In the genomic region with DNA sequence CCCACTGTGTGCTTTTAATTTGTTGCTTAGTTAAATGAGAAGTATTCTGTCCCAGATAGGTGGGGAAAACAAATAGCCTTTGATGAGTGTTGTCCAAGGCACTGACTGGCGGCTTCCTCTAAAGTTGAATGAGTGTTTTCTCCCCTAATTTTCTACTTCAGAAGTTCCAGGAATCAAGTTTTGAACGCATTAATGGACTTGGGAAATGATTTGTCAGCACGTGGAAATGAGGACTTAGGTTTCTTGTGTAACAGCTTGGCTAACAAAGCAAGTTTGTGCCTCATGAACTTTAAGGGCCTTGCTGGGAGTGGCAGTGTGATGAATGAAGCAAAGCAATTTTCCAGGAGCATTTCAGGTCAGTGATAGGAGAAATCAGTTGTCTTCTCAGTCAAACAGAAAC, we compare ENCODE assay signal across 19 cellular contexts. TPM values are rescaled to one million over a fixed set of nuclear protein-coding genes. Genes with fewer than 3 reads are reported as not detected.
DNase-seq lines count a peak whose midpoint lies in the region; ATAC-seq, FAIRE-seq and TF ChIP-seq lines count a peak whose summit lies in the region.
"Had no signal": no experiment of that assay in that cellular context is flagged by ENCODE, and none has a peak within 500 bp of the region (broad histone marks: within the 10 kb centered on the region; RNA-seq: fewer than 3 reads in every experiment).

No MANE protein-coding gene starts in this region.

- no peaks in the 10 kb centered on the region for H3K9me3 Mint-ChIP-seq in endodermal cell
- H3K9me3 Mint-ChIP-seq: activated naive CD4-positive, alpha-beta T cell treated with anti-CD3 and anti-CD28 coated beads, Interleukin-2, amount 10 ng/mL, durations not matched to agents 7 days and 5 days; T-helper 1 cell treated with Interleukin-12 subunit alpha and Interleukin-12 subunit beta and Interleukin-4 antibody, amounts not matched to agents 30 μg/mL and 1 μg/mL, for 36 hours had no signal

- H3K36me3 ChIP-seq in endodermal cell (ENCODE audit: control insufficient read depth, insufficient read depth, low read length): no peaks in the 10 kb centered on the region
- H3K36me3 ChIP-seq in skeletal muscle tissue (ENCODE audit: control insufficient read depth in 3 of 3, insufficient read depth in 3 of 3, low read length in 3 of 3): no peaks in the 10 kb centered on the region
- H3K36me3 ChIP-seq: cardiac muscle cell had no signal

- H3K4me1 Mint-ChIP-seq in endodermal cell: peaks cover 18% of the 10 kb centered on the region

- H3K27ac ChIP-seq in endodermal cell (ENCODE audit: low read depth, low read length) (no peak overlapping the region), skeletal muscle tissue (ENCODE audit: low read depth, low read length) (peak overlapping the region; percentile 77)
- H3K27ac ChIP-seq: C4-2B, cardiac muscle cell, RWPE1 had no signal

- DNase-seq in HCEC 1CT: peak; percentile 9
- DNase-seq in endodermal cell: no peak
- peak; percentile 52 for DNase-seq in left lobe of liver (ENCODE audit: low spot score)
- DNase-seq in stimulated activated naive CD8-positive, alpha-beta T cell treated with anti-CD3 and anti-CD28 coated beads, Interleukin-15, Interleukin-2, amounts not matched to agents 100 U/mL and 50 U/mL, for 24 hours: no peak
- DNase-seq in D721Med (ENCODE audit: insufficient read length, low spot score): no peak
- DNase-seq in NCI-H748 treated with DMSO at 0.1 percent for 48 hours (lab: John Stamatoyannopoulos, UW): no peak
- no peak for DNase-seq in NCI-H187 (lab: John Stamatoyannopoulos, UW)
- DNase-seq: activated CD4-positive, CD25-positive, alpha-beta regulatory T cell treated with anti-CD3 and anti-CD28 coated beads, Interleukin-2, amount 50 U/mL, for 72 hours; activated CD8-positive, alpha-beta memory T cell treated with anti-CD3 and anti-CD28 coated beads, Interleukin-2, amount 50 U/mL, for 4 hours; activated naive CD4-positive, alpha-beta T cell treated with anti-CD3 and anti-CD28 coated beads, Interleukin-2, amount 10 ng/mL, durations not matched to agents 7 days and 5 days; hippocampal formation; Kasumi-1; NCI-H2029; NCI-H69 had no signal

- H3K27me3 ChIP-seq in endodermal cell (ENCODE audit: control insufficient read depth, insufficient read depth, low read length, poor library complexity, severe bottlenecking) (no peaks in the 10 kb centered on the region), skeletal muscle tissue (ENCODE audit: control insufficient read depth in 3 of 3, insufficient read depth in 3 of 3, low read length in 3 of 3) (no peaks in the 10 kb centered on the region)
- H3K27me3 ChIP-seq: cardiac muscle cell had no signal

- H3K4me3 ChIP-seq in endodermal cell (ENCODE audit: low read length) (no peak overlapping the region), skeletal muscle tissue (ENCODE audit: low read length in 3 of 3) (no peak overlapping the region)
- H3K4me3 ChIP-seq: cardiac muscle cell had no signal

- H3K27me3 Mint-ChIP-seq in endodermal cell (ENCODE audit: insufficient read depth): no peaks in the 10 kb centered on the region
- H3K27me3 Mint-ChIP-seq: activated naive CD4-positive, alpha-beta T cell treated with anti-CD3 and anti-CD28 coated beads, Interleukin-2, amount 10 ng/mL, durations not matched to agents 7 days and 5 days had no signal

- H3K27ac Mint-ChIP-seq in endodermal cell: peak overlapping the region; percentile 38
- H3K27ac Mint-ChIP-seq: activated naive CD4-positive, alpha-beta T cell treated with anti-CD3 and anti-CD28 coated beads, Interleukin-2, amount 10 ng/mL, durations not matched to agents 7 days and 5 days; T-helper 1 cell treated with Interleukin-12 subunit alpha and Interleukin-12 subunit beta and Interleukin-4 antibody, amounts not matched to agents 30 μg/mL and 1 μg/mL, for 36 hours had no signal

- H3K9me3 ChIP-seq in endodermal cell (ENCODE audit: control insufficient read depth, low read length): no peaks in the 10 kb centered on the region
- H3K9me3 ChIP-seq in skeletal muscle tissue (ENCODE audit: control insufficient read depth in 3 of 3, low read length in 3 of 3): no peaks in the 10 kb centered on the region

- no peak overlapping the region for H3K9ac ChIP-seq in endodermal cell (ENCODE audit: extremely low read depth, low read length, poor library complexity, severe bottlenecking)
- H3K9ac ChIP-seq in skeletal muscle tissue (ENCODE audit: low read depth in 1 of 3, low read length in 3 of 3): no peak overlapping the region

- peaks cover 4% of the 10 kb centered on the region for H3K4me1 ChIP-seq in endodermal cell (ENCODE audit: control insufficient read depth, insufficient read depth, low read length)
- H3K4me1 ChIP-seq in skeletal muscle tissue (ENCODE audit: control insufficient read depth in 3 of 3, insufficient read depth in 3 of 3, low read length in 3 of 3): peaks cover 6 to 11% (median 8%) of the 10 kb centered on the region in 3 donors

- no peak overlapping the region for H3K4me3 Mint-ChIP-seq in endodermal cell
- H3K4me3 Mint-ChIP-seq: activated naive CD4-positive, alpha-beta T cell treated with anti-CD3 and anti-CD28 coated beads, Interleukin-2, amount 10 ng/mL, durations not matched to agents 7 days and 5 days; T-helper 1 cell treated with Interleukin-12 subunit alpha and Interleukin-12 subunit beta and Interleukin-4 antibody, amounts not matched to agents 30 μg/mL and 1 μg/mL, for 36 hours had no signal

- H3K36me3 Mint-ChIP-seq in endodermal cell (ENCODE audit: low read depth): peaks cover 5% of the 10 kb centered on the region
- H3K36me3 Mint-ChIP-seq: activated naive CD4-positive, alpha-beta T cell treated with anti-CD3 and anti-CD28 coated beads, Interleukin-2, amount 10 ng/mL, durations not matched to agents 7 days and 5 days had no signal

- no peak for FAIRE-seq in D721Med (lab: Jason Lieb, UNC)

- TF ChIP-seq CTCF in endodermal cell (conservative IDR thresholded peaks at IDR 0.05): no peak
- no peak for TF ChIP-seq CTCF in D721Med (IDR thresholded peaks at IDR 0.05; ENCODE audit: insufficient read depth, missing control alignments)

- peak; percentile 67 for ATAC-seq in left lobe of liver
- no peak for ATAC-seq in stimulated activated naive CD8-positive, alpha-beta T cell treated with anti-CD3 and anti-CD28 coated beads, Interleukin-15, Interleukin-2, amounts not matched to agents 100 U/mL and 50 U/mL, for 24 hours

- 89 to 93% methylated on average over 3 of the region's 3 CpGs for WGBS in endodermal cell (ENCODE audit: insufficient coverage in 1 of 2, insufficient read length in 1 of 2), 2 experiments

RNA-seq across cellular contexts. Expression of a gene that starts 56.9 kb away (rescaled TPM):
- 10 to 100 TPM; 16.4 to 19.0 TPM for total RNA-seq in endodermal cell
- polyA plus RNA-seq in endodermal cell (2013, experiment 1 of 2): 16.1 TPM
- 14.9 TPM for polyA plus RNA-seq in endodermal cell (2013, experiment 2 of 2)
- total RNA-seq in left lobe of liver: 5.6 TPM
- total RNA-seq in skeletal muscle tissue: 11.5 TPM

RNA-seq across cellular contexts. Expression of a gene that starts 57.5 kb away (rescaled TPM):
- 10 to 100 TPM; 62.0 to 66.2 TPM for total RNA-seq in endodermal cell
- 23.1 TPM for polyA plus RNA-seq in endodermal cell (2013, experiment 1 of 2)
- 19.5 TPM for polyA plus RNA-seq in endodermal cell (2013, experiment 2 of 2)
- total RNA-seq in left lobe of liver: 327 TPM
- 24.0 TPM for total RNA-seq in skeletal muscle tissue

Comparison
In these comparisons a context has a peak if more than half of its experiments do, and no peak if none do; other contexts are left out.
1. DNase-seq: peak in HCEC 1CT (single experiment) and left lobe of liver (single experiment); none in endodermal cell (single experiment), stimulated activated naive CD8-positive, alpha-beta T cell treated with anti-CD3 and anti-CD28 coated beads, Interleukin-15, Interleukin-2, amounts not matched to agents 100 U/mL and 50 U/mL, for 24 hours (single experiment), D721Med (single experiment), NCI-H748 treated with DMSO at 0.1 percent for 48 hours (single experiment) and NCI-H187 (0 of 2).